ENCODE assay signal across 13 cellular contexts in genomic region chr17:31919802-31920525, GRCh38. TPM values are rescaled to one million over a fixed set of nuclear protein-coding genes. Genes with fewer than 3 reads are reported as not detected.
DNase-seq lines count a peak whose midpoint lies in the region; TF ChIP-seq lines count a peak whose summit lies in the region.
"Had no signal": no experiment of that assay in that cellular context is flagged by ENCODE, and none has a peak within 500 bp of the region (broad histone marks: within the 10 kb centered on the region; RNA-seq: fewer than 3 reads in every experiment).

No MANE protein-coding gene starts in this region.

- no peaks in the 10 kb centered on the region for H3K9me3 Mint-ChIP-seq in activated T-cell treated with anti-CD3 and anti-CD28 coated beads, Interleukin-2, amount 50 U/mL, for 24 hours
- H3K9me3 Mint-ChIP-seq in chondrocyte (ENCODE audit: low read depth), result no peaks in the 10 kb centered on the region
- H3K9me3 Mint-ChIP-seq: naive thymus-derived CD4-positive, alpha-beta T cell had no signal

- no peaks in the 10 kb centered on the region for H3K9me2 ChIP-seq in SK-N-SH

- 0 out of 4 replicates have a peak, but pooled peaks cover 0 to 5% of the 10 kb centered on the region in 2 experiments for H3K4me1 ChIP-seq in SK-N-SH (ENCODE audit: control insufficient read depth in 1 of 2, insufficient read depth in 2 of 2, low read depth in 1 of 2, low read length in 1 of 2)

- H3K9ac ChIP-seq in SK-N-SH, result peak overlapping the region; percentile 39; the same call in 1 of the 2 replicates

- H3K79me2 ChIP-seq in SK-N-SH (ENCODE audit: insufficient read depth), result no peaks in the 10 kb centered on the region

- CTCF ChIA-PET in SK-N-SH (lab: Yijun Ruan, JAX), result no interaction called here

- H3K4me3 ChIP-seq in SK-N-SH (ENCODE audit: low read depth in 2 of 2, low read length in 1 of 2), result no peak overlapping the region
- H3K4me3 ChIP-seq: sigmoid colon had no signal

- H3K27ac Mint-ChIP-seq in activated T-cell treated with anti-CD3 and anti-CD28 coated beads, Interleukin-2, amount 50 U/mL, for 24 hours, result peak overlapping the region; percentile 87
- H3K27ac Mint-ChIP-seq in chondrocyte (ENCODE audit: unreplicated experiment), result peak overlapping the region; percentile 77
- H3K27ac Mint-ChIP-seq: naive thymus-derived CD4-positive, alpha-beta T cell; T-helper 17 cell had no signal

- WGBS in SK-N-SH (ENCODE audit: low lambda C conversion rate), result 66% methylated on average over 10 of the region's 10 CpGs

- POLR2A ChIA-PET in SK-N-SH (lab: Yijun Ruan, JAX), result interaction anchor here (0.7 kb wide), 1 partner anchor 236 kb away, joined by 5 read pairs; no protein-coding TSS in a partner anchor

- H3K36me3 Mint-ChIP-seq in activated T-cell treated with anti-CD3 and anti-CD28 coated beads, Interleukin-2, amount 50 U/mL, for 24 hours (ENCODE audit: low read depth), result no peaks in the 10 kb centered on the region
- no peaks in the 10 kb centered on the region for H3K36me3 Mint-ChIP-seq in chondrocyte (ENCODE audit: low read depth)

- H3F3A ChIP-seq in SK-N-SH (replicated peaks; ENCODE audit: insufficient read depth), result peaks cover 24% of the 10 kb centered on the region

- H3K27me3 Mint-ChIP-seq in activated T-cell treated with anti-CD3 and anti-CD28 coated beads, Interleukin-2, amount 50 U/mL, for 24 hours, result peaks cover 32% of the 10 kb centered on the region
- H3K27me3 Mint-ChIP-seq in chondrocyte (ENCODE audit: low read depth), result no peaks in the 10 kb centered on the region

- H3K4me2 ChIP-seq in SK-N-SH, result peak overlapping the region; percentile 14

- no peaks in the 10 kb centered on the region for H4K20me1 ChIP-seq in SK-N-SH (ENCODE audit: insufficient read depth)

- no peaks in the 10 kb centered on the region for H3K27me3 ChIP-seq in SK-N-SH (ENCODE audit: insufficient read depth)

- H3K36me3 ChIP-seq in SK-N-SH (replicated peaks in 1 of 2; ENCODE audit: control insufficient read depth in 1 of 2, insufficient read depth in 2 of 2, low read length in 1 of 2), result no peaks in the 10 kb centered on the region
- H3K36me3 ChIP-seq: sigmoid colon had no signal

- no peak for TF ChIP-seq RAD21 in SK-N-SH (IDR thresholded peaks at IDR 0.05; ENCODE audit: low read length)

- H3K9me3 ChIP-seq in SK-N-SH, result no peaks in the 10 kb centered on the region
- H3K9me3 ChIP-seq: sigmoid colon had no signal

- peaks cover 21% of the 10 kb centered on the region for H3K4me1 Mint-ChIP-seq in activated T-cell treated with anti-CD3 and anti-CD28 coated beads, Interleukin-2, amount 50 U/mL, for 24 hours (ENCODE audit: low read depth)
- peaks cover 26% of the 10 kb centered on the region for H3K4me1 Mint-ChIP-seq in chondrocyte (ENCODE audit: low read depth)

- TF ChIP-seq CTCF in SK-N-SH (IDR thresholded peaks at IDR 0.05) (no peak), chondrocyte (IDR thresholded peaks at IDR 0.05) (no peak)

- peak overlapping the region in 1 of 2 experiments; percentile 74; a peak in 2 of 4 replicates for H3K27ac ChIP-seq in SK-N-SH (ENCODE audit: low read depth in 2 of 2, low read length in 1 of 2)
- H3K27ac ChIP-seq: sigmoid colon had no signal

- peak overlapping the region; percentile 65; the same call in 1 of the 2 replicates for H2AFZ ChIP-seq in SK-N-SH (ENCODE audit: low read depth)

- TF ChIP-seq EP300 in SK-N-SH (IDR thresholded peaks at IDR 0.05; ENCODE audit: borderline replicate concordance in 1 of 2, low read depth in 1 of 2, low read length in 1 of 2), result no peak

- H3K4me3 Mint-ChIP-seq in activated T-cell treated with anti-CD3 and anti-CD28 coated beads, Interleukin-2, amount 50 U/mL, for 24 hours, result peak overlapping the region; percentile 41
- H3K4me3 Mint-ChIP-seq in chondrocyte (ENCODE audit: unreplicated experiment), result no peak overlapping the region
- H3K4me3 Mint-ChIP-seq: T-helper 17 cell had no signal

- peak; percentile 41 for DNase-seq in activated T-cell treated with anti-CD3 and anti-CD28 coated beads, Interleukin-2, amount 50 U/mL, for 24 hours
- DNase-seq in activated T-cell treated with anti-CD3 and anti-CD28 coated beads for 4 hours (no peak), SK-N-SH (no peak), chondrocyte (ENCODE audit: low spot score) (peak; percentile 11), NCI-H2029 treated with DMSO at 0.1 percent for 48 hours (lab: John Stamatoyannopoulos, UW) (no peak), cortex of kidney (lab: John Stamatoyannopoulos, UW) (no peak), NCI-H2196 (lab: John Stamatoyannopoulos, UW; ENCODE audit: unreplicated experiment) (no peak)
- peak; percentile 37 for DNase-seq in stimulated activated CD8-positive, alpha-beta memory T cell treated with anti-CD3 and anti-CD28 coated beads, Interleukin-4, amount 100 ng/mL, for 48 hours
- DNase-seq: DND-41; left colon; naive thymus-derived CD4-positive, alpha-beta T cell; sigmoid colon; T-helper 17 cell had no signal

TF ChIP-seq in SK-N-SH, 30 proteins besides CTCF, POLR2A, EP300 and RAD21:
- TF ChIP-seq PBX3 (IDR thresholded peaks at IDR 0.05) (peak; percentile 24; the same call in 1 of the 2 replicates), YY1 (IDR thresholded peaks at IDR 0.05; ENCODE audit: low read depth) (no peak), MEF2A (IDR thresholded peaks at IDR 0.05; ENCODE audit: borderline replicate concordance, low read depth) (no peak), RXRA (IDR thresholded peaks at IDR 0.05; ENCODE audit: borderline replicate concordance, low read depth) (no peak), FOSL2 (IDR thresholded peaks at IDR 0.05; ENCODE audit: borderline replicate concordance, low read depth) (peak; percentile 48; the same call in 1 of the 2 replicates)

RNA-seq across cellular contexts. Expression of gene SUZ12, which starts 16.8 kb away (rescaled TPM):
- polyA plus RNA-seq in SK-N-SH (2012; rRNA removed), result 6.3 and 7.7 TPM in 2 replicates
- polyA plus RNA-seq in SK-N-SH (2012; cell fraction: cytosol; rRNA removed), result 9.4 and 12.3 TPM in 2 replicates
- 7.2 and 12.3 TPM in 2 replicates for polyA plus RNA-seq in SK-N-SH (2012; cell fraction: nucleus; rRNA removed)
- total RNA-seq in chondrocyte, result 19.1 to 23.6 TPM (median 19.5 TPM) in 3 replicates

RNA-seq across cellular contexts. Expression of gene UTP6, which starts 18.5 kb away (rescaled TPM):
- polyA plus RNA-seq in SK-N-SH (2012; rRNA removed), result 13.3 and 19.8 TPM in 2 replicates
- 17.3 and 26.8 TPM in 2 replicates for polyA plus RNA-seq in SK-N-SH (2012; cell fraction: cytosol; rRNA removed)
- polyA plus RNA-seq in SK-N-SH (2012; cell fraction: nucleus; rRNA removed), result 25.5 and 51.0 TPM in 2 replicates
- total RNA-seq in chondrocyte, result 58.4 to 78.9 TPM (median 67.8 TPM) in 3 replicates

Comparison
In these comparisons a context has a peak if more than half of its experiments do, and no peak if none do; other contexts are left out.
1. DNase-seq: peak in activated T-cell treated with anti-CD3 and anti-CD28 coated beads, Interleukin-2, amount 50 U/mL, for 24 hours (single experiment), chondrocyte (single experiment) and stimulated activated CD8-positive, alpha-beta memory T cell treated with anti-CD3 and anti-CD28 coated beads, Interleukin-4, amount 100 ng/mL, for 48 hours (single experiment); none in activated T-cell treated with anti-CD3 and anti-CD28 coated beads for 4 hours (single experiment), SK-N-SH (single experiment), NCI-H2029 treated with DMSO at 0.1 percent for 48 hours (single experiment), cortex of kidney (single experiment) and NCI-H2196 (single experiment).